In genomic region chr3:124836448-124836847, GRCh38 we compare ENCODE assay signal across 11 cellular contexts. TPM values are rescaled to one million over a fixed set of nuclear protein-coding genes. Genes with fewer than 3 reads are reported as not detected.
DNase-seq lines count a peak whose midpoint lies in the region; ATAC-seq and TF ChIP-seq lines count a peak whose summit lies in the region.
"Had no signal": no experiment of that assay in that cellular context is flagged by ENCODE, and none has a peak within 500 bp of the region (broad histone marks: within the 10 kb centered on the region; RNA-seq: fewer than 3 reads in every experiment).

No MANE protein-coding gene starts in this region.

- peaks cover 20 to 69% of the 10 kb centered on the region in 2 experiments; a peak in 3 of 4 replicates for H3K79me1 ChIP-seq in IMR-90 (ENCODE audit: low read depth in 1 of 2, low read length in 2 of 2)

- peaks cover 29% of the 10 kb centered on the region for H3K9me1 ChIP-seq in IMR-90 (ENCODE audit: insufficient read depth, low read length)

- H4K20me1 ChIP-seq in IMR-90 (ENCODE audit: insufficient read depth, low read length) = peaks cover 15% of the 10 kb centered on the region; the same call in 1 of the 2 replicates

- no peak overlapping the region; the same call in 1 of the 2 replicates for H3K14ac ChIP-seq in IMR-90 (replicated peaks; ENCODE audit: low read depth, low read length)

- TF ChIP-seq RAD21 in IMR-90 (IDR thresholded peaks at IDR 0.05; ENCODE audit: low read length) = no peak

- BruUV-seq in IMR-90 (replicated peaks; lab: Mats Ljungman, UMichigan) = no TSS peak

- no peak for ATAC-seq in IMR-90 (ENCODE audit: low read depth)

- no peak overlapping the region for H3K18ac ChIP-seq in IMR-90 (ENCODE audit: low read depth, low read length)

- dilution Hi-C loops in IMR-90 (cut with HindIII; ENCODE audit: low sequenced_read_pairs, unreplicated experiment) = no loop called here

- H2BK120ac ChIP-seq in IMR-90 (ENCODE audit: low read depth, low read length) = 0 out of 2 replicates have a peak overlapping the region, but pooled peaks have one; percentile 31

- no peak overlapping the region for H3K4me2 ChIP-seq in IMR-90 (ENCODE audit: low read depth, low read length)

- CTCF ChIA-PET in IMR-90 (lab: Yijun Ruan, JAX) = no interaction called here

- intact Hi-C loops in IMR-90 (cut with micrococcal nuclease) = no loop called here

- peaks cover 35% of the 10 kb centered on the region for H3K4me1 ChIP-seq in IMR-90 (ENCODE audit: control insufficient read depth, insufficient read depth, low read length)
- H3K4me1 ChIP-seq in muscle layer of duodenum (ENCODE audit: control insufficient read depth in 1 of 2, insufficient read depth in 2 of 2, low read length in 2 of 2) = peaks cover 24 to 38% of the 10 kb centered on the region in 2 donors
- peaks cover 0 to 56% (median 28%) of the 10 kb centered on the region in 4 donors for H3K4me1 ChIP-seq in tibial nerve

- H2BK15ac ChIP-seq in IMR-90 (ENCODE audit: low read depth, low read length) = no peak overlapping the region

- no peak for TF ChIP-seq EP300 in tibial nerve (IDR thresholded peaks at IDR 0.05)

- TF ChIP-seq POLR2A in IMR-90 (IDR thresholded peaks at IDR 0.05; ENCODE audit: low read depth, low read length) (no peak), tibial nerve (IDR thresholded peaks at IDR 0.05) (no peak)

- H2AFZ ChIP-seq in IMR-90 (replicated peaks; ENCODE audit: low read length, poor library complexity) = no peak overlapping the region

- H3K4me3 ChIP-seq in IMR-90 (ENCODE audit: insufficient read depth, low read depth, low read length) = no peak overlapping the region
- no peak overlapping the region for H3K4me3 ChIP-seq in brain microvascular endothelial cell (ENCODE audit: low read depth, low read length)
- no peak overlapping the region for H3K4me3 ChIP-seq in muscle layer of duodenum (ENCODE audit: low read depth in 1 of 2, low read length in 2 of 2)
- no peak overlapping the region for H3K4me3 ChIP-seq in tibial nerve
- H3K4me3 ChIP-seq: Peyer's patch had no signal

- no peak overlapping the region for H2AK5ac ChIP-seq in IMR-90 (ENCODE audit: low read depth, low read length)

- no peak overlapping the region for H2BK20ac ChIP-seq in IMR-90 (ENCODE audit: low read depth, low read length)

- in situ Hi-C loops in IMR-90 (cut with MboI; ENCODE audit: low sequenced_read_pairs) (no loop called here), brain microvascular endothelial cell (cut with HindIII; ENCODE audit: low pct_ligation_motif_present, low sequenced_read_pairs) (no loop called here)

- no peak overlapping the region for H4K5ac ChIP-seq in IMR-90 (ENCODE audit: low read depth, low read length)

- POLR2A ChIA-PET in IMR-90 (lab: Charles Lee; ENCODE audit: unreplicated experiment) = no interaction called here

- H3K56ac ChIP-seq in IMR-90 (ENCODE audit: extremely low read depth, insufficient read depth, low read length) = no peak overlapping the region

- DNase-seq in IMR-90 (no peak), brain microvascular endothelial cell (no peak), tibial nerve (ENCODE audit: low spot score in 2 of 2) (no peak), NCI-H748 treated with DMSO at 0.1 percent for 48 hours (lab: John Stamatoyannopoulos, UW) (no peak), NCI-H128 (lab: John Stamatoyannopoulos, UW; ENCODE audit: unreplicated experiment) (no peak), SKM-1 treated with dmso at 0.1 percent for 144 hours (lab: John Stamatoyannopoulos, UW; ENCODE audit: unreplicated experiment) (no peak)
- DNase-seq: activated CD4-positive, alpha-beta memory T cell treated with anti-CD3 and anti-CD28 coated beads for 36 hours; Peyer's patch; stimulated activated CD4-positive, alpha-beta T cell treated with anti-CD3 and anti-CD28 coated beads, Interleukin-4, amount 100 ng/mL, for 4 hours; stimulated activated naive CD4-positive, alpha-beta T cell had no signal

- H3K9me3 ChIP-seq in IMR-90 (ENCODE audit: control insufficient read depth, insufficient read depth, low read length) = no peaks in the 10 kb centered on the region
- no peaks in the 10 kb centered on the region for H3K9me3 ChIP-seq in muscle layer of duodenum (ENCODE audit: control insufficient read depth in 1 of 2, low read length in 2 of 2)
- no peaks in the 10 kb centered on the region for H3K9me3 ChIP-seq in tibial nerve
- H3K9me3 ChIP-seq: Peyer's patch had no signal

- no peak overlapping the region for H4K91ac ChIP-seq in IMR-90 (ENCODE audit: insufficient read depth, low read depth, low read length)

- H4K8ac ChIP-seq in IMR-90 (ENCODE audit: low read depth in 2 of 2, low read length in 2 of 2) = peak overlapping the region in 1 of 2 experiments; percentile 22; a peak in 1 of 4 replicates

- no peak overlapping the region for H2AK9ac ChIP-seq in IMR-90 (replicated peaks; ENCODE audit: low read depth, low read length, poor library complexity)

- WGBS in IMR-90 (ENCODE audit: extremely low coverage in 2 of 2, insufficient read length in 1 of 2), 2 experiments = no CpG with 5 or more reads among the region's 1 CpG
- 89 to 91% methylated on average over 1 of the region's 1 CpG for WGBS in tibial nerve, 2 donors

- no peak overlapping the region for H3K9ac ChIP-seq in IMR-90 (ENCODE audit: low read depth, low read length)

- H3K27me3 ChIP-seq in IMR-90 (ENCODE audit: control insufficient read depth, insufficient read depth, low read length) (no peaks in the 10 kb centered on the region), brain microvascular endothelial cell (replicated peaks) (no peaks in the 10 kb centered on the region), muscle layer of duodenum (ENCODE audit: low read depth, low read length) (no peaks in the 10 kb centered on the region), tibial nerve (no peaks in the 10 kb centered on the region)
- H3K27me3 ChIP-seq: Peyer's patch had no signal

- no peak overlapping the region; the same call in 1 of the 2 replicates for H3K4ac ChIP-seq in IMR-90 (ENCODE audit: low read depth, low read length)

- no peak overlapping the region for H3K23ac ChIP-seq in IMR-90 (ENCODE audit: low read depth, low read length)

- TF ChIP-seq CTCF in IMR-90 (conservative IDR thresholded peaks at IDR 0.05; ENCODE audit: low read depth, low read length) (no peak), brain microvascular endothelial cell (IDR thresholded peaks at IDR 0.05; ENCODE audit: low read depth, low read length, missing control alignments) (no peak), tibial nerve (IDR thresholded peaks at IDR 0.05) (no peak)

- H3K27ac ChIP-seq in IMR-90 (ENCODE audit: insufficient read depth, low read length) (no peak overlapping the region), brain microvascular endothelial cell (peak overlapping the region; percentile 89), muscle layer of duodenum (ENCODE audit: low read length) (peak overlapping the region; percentile 58), tibial nerve (peak overlapping the region; percentile 26 to 68 (median 54))

- H2BK5ac ChIP-seq in IMR-90 (ENCODE audit: low read depth, low read length, poor library complexity, severe bottlenecking) = no peak overlapping the region

- H3K36me3 ChIP-seq in IMR-90 (ENCODE audit: control insufficient read depth, insufficient read depth, low read length) = peaks cover 7% of the 10 kb centered on the region
- H3K36me3 ChIP-seq in brain microvascular endothelial cell (replicated peaks) = peaks cover 21% of the 10 kb centered on the region
- no peaks in the 10 kb centered on the region for H3K36me3 ChIP-seq in muscle layer of duodenum (ENCODE audit: control insufficient read depth in 1 of 2, insufficient read depth in 2 of 2, low read length in 2 of 2)
- peaks cover 0 to 18% (median 0%) of the 10 kb centered on the region in 3 donors for H3K36me3 ChIP-seq in tibial nerve

TF ChIP-seq in IMR-90, 13 proteins besides CTCF, POLR2A, EP300 and RAD21:
- TF ChIP-seq MAFK (IDR thresholded peaks at IDR 0.05; ENCODE audit: low read depth, low read length) (no peak), MAZ (IDR thresholded peaks at IDR 0.05; ENCODE audit: borderline replicate concordance, low read depth, low read length) (no peak)

RNA-seq across cellular contexts. Expression of gene ITGB5, which starts 50.7 kb away (rescaled TPM):
- total RNA-seq in IMR-90 (2012; rRNA removed) = 71.7 and 85.0 TPM in 2 replicates
- 101 and 102 TPM in 2 replicates for polyA plus RNA-seq in IMR-90 (2012; rRNA removed)
- polyA plus RNA-seq in IMR-90 (2012; cell fraction: cytosol; rRNA removed) = 155 and 524 TPM in 2 replicates
- 43.5 and 72.2 TPM in 2 replicates for polyA plus RNA-seq in IMR-90 (2012; cell fraction: nucleus; rRNA removed; ENCODE audit: low replicate concordance)
- total RNA-seq in tibial nerve = 100 to 1,000 TPM; 114 to 217 (median 193) TPM
